20 cellular contexts compared by ENCODE assay signal in the genomic region with DNA sequence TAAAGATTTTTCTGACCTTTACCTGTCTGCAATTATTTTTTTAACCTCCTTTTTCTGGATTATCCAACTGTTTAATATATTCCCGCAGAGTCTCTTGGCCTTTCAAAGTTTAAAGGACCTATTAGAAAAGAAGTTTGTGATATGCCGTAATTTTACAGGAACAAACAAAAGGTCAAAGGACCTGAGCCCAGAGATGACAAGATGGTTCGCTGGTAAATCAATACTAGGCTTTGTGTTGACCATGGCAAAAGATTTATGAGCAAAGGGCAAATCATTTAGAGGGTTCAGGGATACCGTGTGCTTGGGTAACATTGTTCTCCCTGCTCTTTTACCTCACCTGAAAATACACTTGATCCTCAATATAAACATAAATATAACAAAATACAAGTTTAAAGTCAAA.
DNase-seq lines count a peak whose midpoint lies in the region; ATAC-seq, FAIRE-seq and TF ChIP-seq lines count a peak whose summit lies in the region.
"Had no signal": no experiment of that assay in that cellular context is flagged by ENCODE, and none has a peak within 500 bp of the region (broad histone marks: within the 10 kb centered on the region; RNA-seq: fewer than 3 reads in every experiment).

No MANE protein-coding gene starts in this region.

- H3K9me3 Mint-ChIP-seq in astrocyte (ENCODE audit: unreplicated experiment) (no peaks in the 10 kb centered on the region), progenitor cell of endocrine pancreas (ENCODE audit: low read depth) (no peaks in the 10 kb centered on the region)

- H3K27ac ChIP-seq in astrocyte (ENCODE audit: low read depth, low read length) (no peak overlapping the region), HepG2 (ENCODE audit: extremely low read length, insufficient read depth, low read length) (peak overlapping the region; percentile 90), substantia nigra (ENCODE audit: low read depth, low read length, poor library complexity, severe bottlenecking) (no peak overlapping the region)
- H3K27ac ChIP-seq: HL-60 had no signal

- H3K27me3 Mint-ChIP-seq in astrocyte (ENCODE audit: low read depth, unreplicated experiment) (no peaks in the 10 kb centered on the region), progenitor cell of endocrine pancreas (no peaks in the 10 kb centered on the region)
- H3K27me3 Mint-ChIP-seq: B cell; CD4-positive, alpha-beta T cell had no signal

- no peaks in the 10 kb centered on the region for H3K36me3 Mint-ChIP-seq in astrocyte (ENCODE audit: low read depth, unreplicated experiment)
- H3K36me3 Mint-ChIP-seq in progenitor cell of endocrine pancreas (ENCODE audit: insufficient read depth): no peaks in the 10 kb centered on the region

- H3K4me3 ChIP-seq in astrocyte (ENCODE audit: insufficient read depth, low read depth, low read length) (no peak overlapping the region), HepG2 (replicated peaks in 1 of 3; ENCODE audit: insufficient read depth in 1 of 3, low read depth in 2 of 3, low read length in 3 of 3) (peak overlapping the region in 2 of 3 experiments; percentile 8 to 26; a peak in 2 of 6 replicates)
- H3K4me3 ChIP-seq: HAP-1 had no signal

- peak; percentile 77 for DNase-seq in NCI-H146 treated with DMSO at 0.1 percent for 48 hours (lab: John Stamatoyannopoulos, UW; ENCODE audit: unreplicated experiment)
- DNase-seq in astrocyte (ENCODE audit: low read depth): no peak
- peak; percentile 97 for DNase-seq in HepG2 (ENCODE audit: low spot score)
- no peak for DNase-seq in progenitor cell of endocrine pancreas (ENCODE audit: low spot score, unreplicated experiment)
- no peak for DNase-seq in substantia nigra (lab: John Stamatoyannopoulos, UW)
- DNase-seq: C1 segment of cervical spinal cord; Calu3; CD4-positive, alpha-beta T cell; DMS 273 treated with DMSO at 0.1 percent for 48 hours; DMS79 treated with DMSO at 0.1 percent for 48 hours; EL; GOT3; IMR-90 had no signal

- peaks cover 35% of the 10 kb centered on the region for H3K4me1 Mint-ChIP-seq in astrocyte (ENCODE audit: low read depth, unreplicated experiment)
- peaks cover 52% of the 10 kb centered on the region for H3K4me1 Mint-ChIP-seq in progenitor cell of endocrine pancreas (ENCODE audit: low read depth)
- H3K4me1 Mint-ChIP-seq: B cell had no signal

- ATAC-seq in HepG2: peak; percentile 95
- ATAC-seq in HG02623 (IDR thresholded peaks at IDR 0.05; ENCODE audit: unreplicated experiment): no peak
- no peak for ATAC-seq in GM18861 (IDR thresholded peaks at IDR 0.05; ENCODE audit: unreplicated experiment)

- H4K20me1 ChIP-seq in astrocyte (ENCODE audit: insufficient read depth, low read length): no peaks in the 10 kb centered on the region
- H4K20me1 ChIP-seq in HepG2 (ENCODE audit: insufficient read depth, low read length): no peaks in the 10 kb centered on the region

- no TSS peak for BruUV-seq in HepG2 (replicated peaks; lab: Mats Ljungman, UMichigan)

- H3K27me3 ChIP-seq in astrocyte (ENCODE audit: insufficient read depth, low read length) (no peaks in the 10 kb centered on the region), HepG2 (ENCODE audit: control insufficient read depth in 1 of 2, insufficient read depth in 2 of 2, low read length in 2 of 2) (no peaks in the 10 kb centered on the region)

- under 1% methylated on average over 4 of the region's 4 CpGs for WGBS in HepG2 (ENCODE audit: low lambda C conversion rate)

- H3K4me1 ChIP-seq in astrocyte (ENCODE audit: insufficient read depth, low read length) (peaks cover 9% of the 10 kb centered on the region), HepG2 (ENCODE audit: insufficient read depth, low read length) (peaks cover 86% of the 10 kb centered on the region)

- TF ChIP-seq CTCF in astrocyte (IDR thresholded peaks at IDR 0.05; ENCODE audit: insufficient read depth, low read depth, low read length) (no peak), HepG2 (CRISPR knock-in tag; IDR thresholded peaks at IDR 0.05) (no peak), progenitor cell of endocrine pancreas (IDR thresholded peaks at IDR 0.05; ENCODE audit: unreplicated experiment) (no peak)

- H3K9ac ChIP-seq in astrocyte (ENCODE audit: low read length) (no peak overlapping the region), HepG2 (ENCODE audit: insufficient read depth, low read depth, low read length) (peak overlapping the region; percentile 72)

- intact Hi-C loops in HepG2 (cut with micrococcal nuclease; ENCODE audit: unreplicated experiment): loop anchor here (2.0 kb wide), 1 partner anchor 174 kb away; no protein-coding TSS in a partner anchor

- no peak overlapping the region for H2AFZ ChIP-seq in astrocyte (ENCODE audit: low read depth, low read length)
- no peak overlapping the region for H2AFZ ChIP-seq in HepG2 (ENCODE audit: low read length)

- H3K4me2 ChIP-seq in astrocyte (ENCODE audit: low read length) (no peak overlapping the region), HepG2 (ENCODE audit: low read depth, low read length) (peak overlapping the region; percentile 75)

- H3K27ac Mint-ChIP-seq in astrocyte (ENCODE audit: unreplicated experiment) (no peak overlapping the region), progenitor cell of endocrine pancreas (peak overlapping the region; percentile 93)
- H3K27ac Mint-ChIP-seq: B cell; CD4-positive, alpha-beta T cell had no signal

- CTCF ChIA-PET in HepG2 (lab: Yijun Ruan, JAX; ENCODE audit: low intra/inter-chr PET ratio, low total read pairs): no interaction called here

- POLR2A ChIA-PET in HepG2 (lab: Yijun Ruan, JAX): interaction anchor here (0.9 to 1.1 kb wide), 3 partner anchors 11 to 173 kb away, joined by 3 to 4 read pairs (median 4); no protein-coding TSS in a partner anchor

- TF ChIP-seq POLR2A in HepG2 (IDR thresholded peaks at IDR 0.05; ENCODE audit: insufficient read depth in 1 of 2, low read depth in 2 of 2, low read length in 2 of 2): 0 out of 4 replicates have a peak, but pooled peaks of 1 of the 2 experiments have one; percentile 42

- FAIRE-seq in astrocyte (lab: Jason Lieb, UNC) (peak; percentile 20), HepG2 (lab: Jason Lieb, UNC) (peak; percentile 91)
- FAIRE-seq: G401.6, GM12891 had no signal

- H3K36me3 ChIP-seq in astrocyte (ENCODE audit: insufficient read depth, low read length): no peaks in the 10 kb centered on the region
- no peaks in the 10 kb centered on the region for H3K36me3 ChIP-seq in HepG2 (replicated peaks in 1 of 2; ENCODE audit: control insufficient read depth in 1 of 2, insufficient read depth in 2 of 2, low read length in 2 of 2)
- H3K36me3 ChIP-seq: HAP-1 had no signal

- TF ChIP-seq RAD21 in HepG2 (CRISPR knock-in tag; IDR thresholded peaks at IDR 0.05): peak; percentile 13; the same call in 1 of the 2 replicates

- H3K4me3 Mint-ChIP-seq in astrocyte (ENCODE audit: unreplicated experiment) (no peak overlapping the region), progenitor cell of endocrine pancreas (ENCODE audit: low read depth) (peak overlapping the region; percentile 19)
- H3K4me3 Mint-ChIP-seq: B cell; CD4-positive, alpha-beta T cell had no signal

- H3K9me3 ChIP-seq in astrocyte (ENCODE audit: insufficient read depth, low read depth, low read length) (no peaks in the 10 kb centered on the region), HepG2 (ENCODE audit: low read length) (no peaks in the 10 kb centered on the region)
- H3K9me3 ChIP-seq: HAP-1 had no signal

- in situ Hi-C loops in HepG2 (cut with HindIII; ENCODE audit: extremely low pct_ligation_motif_present, low pct_unique_long_range_greater_than_20kb): no loop called here

- peak; percentile 83 to 100; a peak in 3 of 4 replicates for TF ChIP-seq EP300 in HepG2 (IDR thresholded peaks at IDR 0.05; ENCODE audit: low read depth in 2 of 2, low read length in 2 of 2)
- peak; percentile 95 for TF ChIP-seq EP300 in HepG2 (CRISPR knock-in tag; IDR thresholded peaks at IDR 0.05; ENCODE audit: borderline replicate concordance)

- no peaks in the 10 kb centered on the region for H3K79me2 ChIP-seq in astrocyte (ENCODE audit: insufficient read depth, low read length)
- H3K79me2 ChIP-seq in HepG2 (ENCODE audit: insufficient read depth, low read length): peaks cover 63% of the 10 kb centered on the region

TF ChIP-seq in HepG2, 621 proteins besides CTCF, POLR2A, EP300 and RAD21 (continues in another document):
- no peak for TF ChIP-seq HNRNPUL1 (IDR thresholded peaks at IDR 0.05; ENCODE audit: low read depth, low read length)
- TF ChIP-seq, protein P1, sequence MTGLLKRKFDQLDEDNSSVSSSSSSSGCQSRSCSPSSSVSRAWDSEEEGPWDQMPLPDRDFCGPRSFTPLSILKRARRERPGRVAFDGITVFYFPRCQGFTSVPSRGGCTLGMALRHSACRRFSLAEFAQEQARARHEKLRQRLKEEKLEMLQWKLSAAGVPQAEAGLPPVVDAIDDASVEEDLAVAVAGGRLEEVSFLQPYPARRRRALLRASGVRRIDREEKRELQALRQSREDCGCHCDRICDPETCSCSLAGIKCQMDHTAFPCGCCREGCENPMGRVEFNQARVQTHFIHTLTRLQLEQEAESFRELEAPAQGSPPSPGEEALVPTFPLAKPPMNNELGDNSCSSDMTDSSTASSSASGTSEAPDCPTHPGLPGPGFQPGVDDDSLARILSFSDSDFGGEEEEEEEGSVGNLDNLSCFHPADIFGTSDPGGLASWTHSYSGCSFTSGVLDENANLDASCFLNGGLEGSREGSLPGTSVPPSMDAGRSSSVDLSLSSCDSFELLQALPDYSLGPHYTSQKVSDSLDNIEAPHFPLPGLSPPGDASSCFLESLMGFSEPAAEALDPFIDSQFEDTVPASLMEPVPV (CRISPR knock-in tag; IDR thresholded peaks at IDR 0.05): no peak
- no peak for TF ChIP-seq ATM (IDR thresholded peaks at IDR 0.05; ENCODE audit: borderline replicate concordance)
- no peak for TF ChIP-seq ZNF598 (CRISPR knock-in tag; IDR thresholded peaks at IDR 0.05; ENCODE audit: borderline replicate concordance)
- peak; percentile 88 for TF ChIP-seq NR2C2 (CRISPR knock-in tag; IDR thresholded peaks at IDR 0.05; ENCODE audit: borderline replicate concordance)
- TF ChIP-seq KAT7 (CRISPR knock-in tag; IDR thresholded peaks at IDR 0.05; ENCODE audit: borderline replicate concordance): 0 out of 2 replicates have a peak, but pooled peaks have one; percentile 40
- peak; percentile 58; the same call in 1 of the 2 replicates for TF ChIP-seq KDM4B (CRISPR knock-in tag; IDR thresholded peaks at IDR 0.05)
- peak; percentile 77 for TF ChIP-seq KAT8 (CRISPR knock-in tag; IDR thresholded peaks at IDR 0.05)
- TF ChIP-seq, protein P2, sequence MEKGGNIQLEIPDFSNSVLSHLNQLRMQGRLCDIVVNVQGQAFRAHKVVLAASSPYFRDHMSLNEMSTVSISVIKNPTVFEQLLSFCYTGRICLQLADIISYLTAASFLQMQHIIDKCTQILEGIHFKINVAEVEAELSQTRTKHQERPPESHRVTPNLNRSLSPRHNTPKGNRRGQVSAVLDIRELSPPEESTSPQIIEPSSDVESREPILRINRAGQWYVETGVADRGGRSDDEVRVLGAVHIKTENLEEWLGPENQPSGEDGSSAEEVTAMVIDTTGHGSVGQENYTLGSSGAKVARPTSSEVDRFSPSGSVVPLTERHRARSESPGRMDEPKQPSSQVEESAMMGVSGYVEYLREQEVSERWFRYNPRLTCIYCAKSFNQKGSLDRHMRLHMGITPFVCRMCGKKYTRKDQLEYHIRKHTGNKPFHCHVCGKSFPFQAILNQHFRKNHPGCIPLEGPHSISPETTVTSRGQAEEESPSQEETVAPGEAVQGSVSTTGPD (CRISPR knock-in tag; IDR thresholded peaks at IDR 0.05): peak; percentile 98

Comparison
In these comparisons a context has a peak if more than half of its experiments do, and no peak if none do; other contexts are left out.
1. DNase-seq: peak in NCI-H146 treated with DMSO at 0.1 percent for 48 hours (single experiment) and HepG2 (single experiment); none in astrocyte (single experiment), progenitor cell of endocrine pancreas (single experiment) and substantia nigra (0 of 49).